In genomic region chr1:120941836-120942222, GRCh38 we compare ENCODE assay signal across 1 cellular context.
TF ChIP-seq lines count a peak whose summit lies in the region.

No MANE protein-coding gene starts in this region.

TF ChIP-seq in K562, 482 proteins besides CTCF, POLR2A, EP300 and RAD21:
- TF ChIP-seq SRF (CRISPR knock-in tag; IDR thresholded peaks at IDR 0.05) = peak in 1 of 2 experiments; percentile 24; a peak in 1 of 4 replicates
- 0 out of 2 replicates have a peak, but pooled peaks have one; percentile 4 for TF ChIP-seq KLF16 (IDR thresholded peaks at IDR 0.05)
